ENCODE assay signal across 25 cellular contexts in the genomic region with DNA sequence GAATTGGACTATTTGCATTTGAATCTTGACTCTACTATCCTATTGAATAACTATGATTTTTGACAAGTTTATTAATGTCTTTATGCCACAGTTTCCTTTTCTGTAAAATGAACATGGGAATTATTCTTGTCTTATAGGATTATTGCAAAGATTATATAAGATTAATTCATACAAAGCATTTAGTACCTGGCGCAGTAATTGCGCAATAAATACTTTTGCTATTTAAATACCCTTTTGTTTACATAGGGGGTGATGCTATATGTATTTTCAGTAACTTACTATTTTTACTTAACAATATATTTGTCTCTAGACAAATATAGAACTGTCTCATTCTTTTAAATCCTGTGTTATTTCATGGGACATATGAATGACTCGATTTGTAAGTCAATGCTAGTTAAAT.
"Had no signal": no experiment of that assay in that cellular context is flagged by ENCODE, and none has a peak within 500 bp of the region (broad histone marks: within the 10 kb centered on the region; RNA-seq: fewer than 3 reads in every experiment).

No MANE protein-coding gene starts in this region.

- H3K27ac Mint-ChIP-seq: T-cell; T-helper 1 cell treated with Interleukin-12 subunit alpha and Interleukin-12 subunit beta and Interleukin-4 antibody, amounts not matched to agents 30 μg/mL and 1 μg/mL, for 36 hours had no signal

- H3K27me3 ChIP-seq: MG63 had no signal

- DNase-seq: MG63; NCI-H1092; NCI-H1105 treated with DMSO at 0.1 percent for 48 hours; NCI-H1417 treated with DMSO at 0.1 percent for 48 hours; NCI-H146; NCI-H1694 treated with DMSO at 0.1 percent for 48 hours; NCI-H1930; NCI-H2081; NCI-H2107; NCI-H2171; NCI-H226; NCI-H446; NCI-H510A; NCI-H524 treated with DMSO at 0.1 percent for 48 hours; NCI-H69; NCI-H774; NK-92 treated with Interleukin-12 subunit alpha and Interleukin-12 subunit beta, amount 100 ng/mL, for 24 hours; PC-3; SHP77; SK-N-SH; SW 1271; T-cell had no signal

- H3K4me3 Mint-ChIP-seq: T-cell; T-helper 1 cell treated with Interleukin-12 subunit alpha and Interleukin-12 subunit beta and Interleukin-4 antibody, amounts not matched to agents 30 μg/mL and 1 μg/mL, for 36 hours had no signal

- H3K9me3 Mint-ChIP-seq: T-cell; T-helper 1 cell treated with Interleukin-12 subunit alpha and Interleukin-12 subunit beta and Interleukin-4 antibody, amounts not matched to agents 30 μg/mL and 1 μg/mL, for 36 hours had no signal

- H3K9ac ChIP-seq: SK-N-SH had no signal

- H3K9me3 ChIP-seq: MG63, SK-N-SH had no signal

- H3K27ac ChIP-seq: RWPE1 had no signal

- ATAC-seq: Panc1, PC-3, T-cell had no signal

- H3K27me3 Mint-ChIP-seq: T-cell had no signal

- H3K4me2 ChIP-seq: SK-N-SH had no signal

- H3K4me3 ChIP-seq: MG63 had no signal
